18 cellular contexts compared by ENCODE assay signal in the genomic region with DNA sequence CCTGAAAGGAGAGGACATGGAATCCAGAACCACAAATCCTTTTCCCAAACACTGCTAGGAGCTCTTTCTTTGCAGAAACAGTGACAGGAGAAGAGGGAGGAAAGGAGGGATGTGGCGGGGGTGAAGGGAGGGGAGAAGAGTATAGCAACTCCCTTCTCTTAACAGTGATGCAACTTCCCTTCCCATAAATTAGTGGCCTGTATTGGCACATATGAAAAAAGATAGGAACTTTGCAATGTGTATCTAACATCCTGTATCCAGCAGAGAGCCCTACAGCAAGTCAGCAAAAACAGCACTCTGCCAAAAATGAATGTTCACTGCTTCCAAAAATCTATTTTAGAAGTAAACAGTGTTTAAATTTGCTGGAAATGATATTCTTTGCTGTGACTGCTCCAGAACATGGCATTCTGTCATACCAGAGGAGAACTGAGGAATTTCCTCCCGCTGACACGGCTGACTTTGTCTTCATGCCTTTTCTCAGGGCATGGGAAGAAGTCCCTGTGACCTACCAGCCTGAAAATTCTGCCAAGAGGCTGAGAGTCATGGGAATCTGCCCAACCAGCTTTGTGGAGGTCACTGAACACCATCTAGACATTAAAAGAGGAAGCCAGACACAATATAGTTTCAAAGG.
DNase-seq lines count a peak whose midpoint lies in the region; ATAC-seq and TF ChIP-seq lines count a peak whose summit lies in the region.
"Had no signal": no experiment of that assay in that cellular context is flagged by ENCODE, and none has a peak within 500 bp of the region (broad histone marks: within the 10 kb centered on the region; RNA-seq: fewer than 3 reads in every experiment).

No MANE protein-coding gene starts in this region.

- TF ChIP-seq CTCF in CD14-positive monocyte (IDR thresholded peaks at IDR 0.05) = no peak
- no peak for TF ChIP-seq CTCF in dorsolateral prefrontal cortex (IDR thresholded peaks at IDR 0.05 in 54 of 56, conservative IDR thresholded peaks at IDR 0.05 in 2 of 56; ENCODE audit: low read depth in 1 of 56, partially characterized antibody in 56 of 56)
- TF ChIP-seq CTCF in nephron progenitor cell (IDR thresholded peaks at IDR 0.05) = no peak
- no peak for TF ChIP-seq CTCF in BE2C (IDR thresholded peaks at IDR 0.05; ENCODE audit: low read depth, low read length)

- DNase-seq in CD14-positive monocyte (ENCODE audit: low spot score) (no peak), NCI-H69 (lab: John Stamatoyannopoulos, UW) (peak; percentile 20), dorsolateral prefrontal cortex (peak in 1 of 10 donors; percentile 16), nephron progenitor cell (no peak), NCI-H2196 treated with DMSO at 0.1 percent for 48 hours (lab: John Stamatoyannopoulos, UW; ENCODE audit: unreplicated experiment) (no peak), BE2C (no peak), NCI-H1417 treated with DMSO at 0.1 percent for 48 hours (lab: John Stamatoyannopoulos, UW) (no peak)
- DNase-seq: activated CD8-positive, alpha-beta T cell treated with anti-CD3 and anti-CD28 coated beads, Interleukin-2, amount 10 ng/mL, durations not matched to agents 7 days and 5 days; foreskin keratinocyte; GF-D8; MV-4-11; NCI-H2171; ovary; SJCRH30; stimulated activated naive B cell treated with anti-CD40 and anti-IgM and Interleukin-4, amounts not matched to agents 10 μg/mL and 1 μg/mL and 100 μg/mL, for 72 hours had no signal

- peaks cover 0 to 3% (median 0%) of the 10 kb centered on the region in 7 donors for H3K9me3 Mint-ChIP-seq in CD14-positive monocyte
- H3K9me3 Mint-ChIP-seq in nephron progenitor cell = peaks cover under 1% of the 10 kb centered on the region
- H3K9me3 Mint-ChIP-seq: activated T-helper 17 cell treated with anti-CD3 and anti-CD28 coated beads, Interleukin-2, amount 50 U/mL, for 72 hours had no signal

- H3K4me1 Mint-ChIP-seq in CD14-positive monocyte (peaks cover 12% of the 10 kb centered on the region), nephron progenitor cell (peaks cover 14% of the 10 kb centered on the region)
- H3K4me1 Mint-ChIP-seq: activated T-helper 17 cell treated with anti-CD3 and anti-CD28 coated beads, Interleukin-2, amount 50 U/mL, for 72 hours had no signal

- H3K4me3 Mint-ChIP-seq in CD14-positive monocyte (peak overlapping the region in 1 of 2 donors; percentile 26), nephron progenitor cell (no peak overlapping the region)
- H3K4me3 Mint-ChIP-seq: activated CD8-positive, alpha-beta T cell treated with anti-CD3 and anti-CD28 coated beads, Interleukin-2, amount 10 ng/mL, durations not matched to agents 7 days and 5 days; activated T-helper 17 cell treated with anti-CD3 and anti-CD28 coated beads, Interleukin-2, amount 50 U/mL, for 72 hours; stimulated activated naive B cell treated with anti-CD40 and anti-IgM and Interleukin-4, amounts not matched to agents 10 μg/mL and 1 μg/mL and 100 μg/mL, for 72 hours had no signal

- H3K36me3 Mint-ChIP-seq in CD14-positive monocyte = no peaks in the 10 kb centered on the region
- H3K36me3 Mint-ChIP-seq in nephron progenitor cell (ENCODE audit: low read depth) = no peaks in the 10 kb centered on the region
- H3K36me3 Mint-ChIP-seq: stimulated activated naive B cell treated with anti-CD40 and anti-IgM and Interleukin-4, amounts not matched to agents 10 μg/mL and 1 μg/mL and 100 μg/mL, for 72 hours had no signal

- H3K27me3 Mint-ChIP-seq in CD14-positive monocyte (ENCODE audit: low read depth in 3 of 3) = peaks cover 0 to 4% (median 0%) of the 10 kb centered on the region in 3 donors
- H3K27me3 Mint-ChIP-seq in nephron progenitor cell (ENCODE audit: low read depth, poor library complexity) = peaks cover 11% of the 10 kb centered on the region

- no peaks in the 10 kb centered on the region for H3K36me3 ChIP-seq in BE2C
- H3K36me3 ChIP-seq: HAP-1, ovary, SJCRH30 had no signal

- H3K4me3 ChIP-seq in dorsolateral prefrontal cortex = no peak overlapping the region
- no peak overlapping the region for H3K4me3 ChIP-seq in BE2C (ENCODE audit: low read depth, low read length)
- H3K4me3 ChIP-seq: HAP-1, ovary, SJCRH30 had no signal

- intact Hi-C loops in CD14-positive monocyte (cut with micrococcal nuclease) (no loop called here), dorsolateral prefrontal cortex (cut with DNase I) (no loop called here)

- peak overlapping the region in 39 of 59 donors; percentile 13 to 72 (median 52) for H3K27ac ChIP-seq in dorsolateral prefrontal cortex
- H3K27ac ChIP-seq: foreskin keratinocyte, ovary, SJCRH30 had no signal

- ATAC-seq in GM18517 (IDR thresholded peaks at IDR 0.05; ENCODE audit: unreplicated experiment) = no peak
- ATAC-seq: activated CD8-positive, alpha-beta T cell treated with anti-CD3 and anti-CD28 coated beads, Interleukin-2, amount 10 ng/mL, durations not matched to agents 7 days and 5 days; activated T-helper 17 cell treated with anti-CD3 and anti-CD28 coated beads, Interleukin-2, amount 50 U/mL, for 72 hours; foreskin keratinocyte; stimulated activated naive B cell treated with anti-CD40 and anti-IgM and Interleukin-4, amounts not matched to agents 10 μg/mL and 1 μg/mL and 100 μg/mL, for 72 hours had no signal

- H3K27ac Mint-ChIP-seq in CD14-positive monocyte (peak overlapping the region; percentile 28 to 84 (median 65)), nephron progenitor cell (peak overlapping the region; percentile 15)
- H3K27ac Mint-ChIP-seq: activated CD8-positive, alpha-beta T cell treated with anti-CD3 and anti-CD28 coated beads, Interleukin-2, amount 10 ng/mL, durations not matched to agents 7 days and 5 days; activated T-helper 17 cell treated with anti-CD3 and anti-CD28 coated beads, Interleukin-2, amount 50 U/mL, for 72 hours; stimulated activated naive B cell treated with anti-CD40 and anti-IgM and Interleukin-4, amounts not matched to agents 10 μg/mL and 1 μg/mL and 100 μg/mL, for 72 hours had no signal

- no peaks in the 10 kb centered on the region for H3K27me3 ChIP-seq in dorsolateral prefrontal cortex
- peaks cover 14% of the 10 kb centered on the region for H3K27me3 ChIP-seq in BE2C
- H3K27me3 ChIP-seq: foreskin keratinocyte, ovary had no signal

- H3K9me3 ChIP-seq in BE2C = no peaks in the 10 kb centered on the region
- H3K9me3 ChIP-seq: HAP-1, ovary, SJCRH30 had no signal

- H3K4me1 ChIP-seq in BE2C = no peaks in the 10 kb centered on the region
- H3K4me1 ChIP-seq: foreskin keratinocyte, HAP-1, SJCRH30 had no signal
